Comparison of ENCODE assay signal across 29 cellular contexts in genomic region chr22:38432264-38432663, GRCh38. TPM values are rescaled to one million over a fixed set of nuclear protein-coding genes. Genes with fewer than 3 reads are reported as not detected.
"Had no signal": no experiment of that assay in that cellular context is flagged by ENCODE, and none has a peak within 500 bp of the region (broad histone marks: within the 10 kb centered on the region; RNA-seq: fewer than 3 reads in every experiment).

No MANE protein-coding gene starts in this region.

- H3K4me3 Mint-ChIP-seq: activated B cell treated with CpG ODN at 0.5 μM for 24 hours; activated CD4-positive, alpha-beta T cell treated with anti-CD3 and anti-CD28 coated beads for 36 hours; activated T-cell treated with anti-CD3 and anti-CD28 coated beads, Interleukin-2, amount 50 U/mL, for 24 hours; activated T-helper 17 cell treated with anti-CD3 and anti-CD28 coated beads, Interleukin-2, amount 50 U/mL, for 72 hours; stimulated activated naive CD8-positive, alpha-beta T cell treated with anti-CD3 and anti-CD28 coated beads, Interleukin-15, Interleukin-2, amounts not matched to agents 100 ng/mL and 50 ng/mL, for 24 hours; T-helper 1 cell treated with Interleukin-12 subunit alpha and Interleukin-12 subunit beta and Interleukin-4 antibody, amounts not matched to agents 30 μg/mL and 1 μg/mL, for 36 hours had no signal

- H3K9me3 Mint-ChIP-seq: activated B cell treated with CpG ODN at 0.5 μM for 24 hours; activated naive CD4-positive, alpha-beta T cell treated with anti-CD3 and anti-CD28 coated beads, Interleukin-2, amount 50 U/mL, for 72 hours; activated T-cell treated with anti-CD3 and anti-CD28 coated beads, Interleukin-2, amount 50 U/mL, for 24 hours; activated T-helper 17 cell treated with anti-CD3 and anti-CD28 coated beads, Interleukin-2, amount 50 U/mL, for 72 hours; naive B cell; stimulated activated naive CD8-positive, alpha-beta T cell treated with anti-CD3 and anti-CD28 coated beads, Interleukin-15, Interleukin-2, amounts not matched to agents 100 ng/mL and 50 ng/mL, for 24 hours; T-helper 1 cell treated with Interleukin-12 subunit alpha and Interleukin-12 subunit beta and Interleukin-4 antibody, amounts not matched to agents 30 μg/mL and 1 μg/mL, for 36 hours had no signal

- H3K36me3 Mint-ChIP-seq: activated naive CD4-positive, alpha-beta T cell treated with anti-CD3 and anti-CD28 coated beads, Interleukin-2, amount 50 U/mL, for 72 hours; naive B cell had no signal

- H3K4me3 ChIP-seq: body of pancreas, cardiac muscle cell, lung, thyroid gland, upper lobe of right lung had no signal

- H3K27ac ChIP-seq: body of pancreas, thyroid gland, upper lobe of right lung had no signal

- H3K4me1 ChIP-seq: body of pancreas, thyroid gland, upper lobe of right lung had no signal

- H3K9me3 ChIP-seq: body of pancreas, thyroid gland, upper lobe of right lung had no signal

- H3K27me3 ChIP-seq: body of pancreas, cardiac muscle cell, thyroid gland, upper lobe of right lung had no signal

- H3K27me3 Mint-ChIP-seq: activated CD4-positive, alpha-beta T cell treated with anti-CD3 and anti-CD28 coated beads for 36 hours; activated T-cell treated with anti-CD3 and anti-CD28 coated beads, Interleukin-2, amount 50 U/mL, for 24 hours; stimulated activated naive CD8-positive, alpha-beta T cell treated with anti-CD3 and anti-CD28 coated beads, Interleukin-15, Interleukin-2, amounts not matched to agents 100 ng/mL and 50 ng/mL, for 24 hours had no signal

- DNase-seq: activated B cell treated with CpG ODN at 0.5 μM for 24 hours; activated CD4-positive, alpha-beta T cell treated with anti-CD3 and anti-CD28 coated beads for 36 hours; activated CD4-positive, alpha-beta T cell treated with anti-CD3 and anti-CD28 coated beads, Interleukin-2, amount 50 U/mL, for 4 hours; activated CD8-positive, alpha-beta memory T cell treated with anti-CD3 and anti-CD28 coated beads for 24 hours; activated CD8-positive, alpha-beta memory T cell treated with anti-CD3 and anti-CD28 coated beads, Interleukin-2, amount 50 U/mL, for 4 hours; activated T-cell treated with anti-CD3 and anti-CD28 coated beads, Interleukin-2, amount 50 U/mL, for 24 hours; amniotic stem cell; body of pancreas; erythroblast; glutamatergic neuron; hypothalamus; naive B cell; stimulated activated CD4-positive, alpha-beta T cell treated with anti-CD3 and anti-CD28 coated beads, Interleukin-12 subunit alpha, Interleukin-12 subunit beta, amount 100 ng/mL, for 4 hours; stimulated activated CD4-positive, alpha-beta T cell treated with anti-CD3 and anti-CD28 coated beads, Interleukin-4, amount 100 ng/mL, for 4 hours; substantia nigra; T1000; thyroid gland; upper lobe of right lung had no signal

- H3K27ac Mint-ChIP-seq: activated B cell treated with CpG ODN at 0.5 μM for 24 hours; activated CD4-positive, alpha-beta T cell treated with anti-CD3 and anti-CD28 coated beads for 36 hours; activated naive CD4-positive, alpha-beta T cell treated with anti-CD3 and anti-CD28 coated beads, Interleukin-2, amount 50 U/mL, for 72 hours; activated T-cell treated with anti-CD3 and anti-CD28 coated beads, Interleukin-2, amount 50 U/mL, for 24 hours; activated T-helper 17 cell treated with anti-CD3 and anti-CD28 coated beads, Interleukin-2, amount 50 U/mL, for 72 hours; naive B cell; stimulated activated naive CD8-positive, alpha-beta T cell treated with anti-CD3 and anti-CD28 coated beads, Interleukin-15, Interleukin-2, amounts not matched to agents 100 ng/mL and 50 ng/mL, for 24 hours; T-helper 1 cell treated with Interleukin-12 subunit alpha and Interleukin-12 subunit beta and Interleukin-4 antibody, amounts not matched to agents 30 μg/mL and 1 μg/mL, for 36 hours had no signal

- H3K4me1 Mint-ChIP-seq: activated B cell treated with CpG ODN at 0.5 μM for 24 hours; activated CD4-positive, alpha-beta T cell treated with anti-CD3 and anti-CD28 coated beads for 36 hours; activated T-helper 17 cell treated with anti-CD3 and anti-CD28 coated beads, Interleukin-2, amount 50 U/mL, for 72 hours; naive B cell had no signal

- H3K36me3 ChIP-seq: cardiac muscle cell, thyroid gland, upper lobe of right lung had no signal

- ATAC-seq: activated CD4-positive, alpha-beta T cell treated with anti-CD3 and anti-CD28 coated beads for 36 hours; activated naive CD4-positive, alpha-beta T cell treated with anti-CD3 and anti-CD28 coated beads, Interleukin-2, amount 50 U/mL, for 72 hours; activated T-helper 17 cell treated with anti-CD3 and anti-CD28 coated beads, Interleukin-2, amount 50 U/mL, for 72 hours; body of pancreas; upper lobe of right lung had no signal

RNA-seq across cellular contexts. Expression of gene KCNJ4, which starts 22.7 kb away (rescaled TPM):
- total RNA-seq: activated B cell treated with CpG ODN at 0.5 μM for 24 hours; activated CD4-positive, alpha-beta T cell treated with anti-CD3 and anti-CD28 coated beads for 36 hours; activated naive CD4-positive, alpha-beta T cell treated with anti-CD3 and anti-CD28 coated beads, Interleukin-2, amount 50 U/mL, for 72 hours; activated T-helper 17 cell treated with anti-CD3 and anti-CD28 coated beads, Interleukin-2, amount 50 U/mL, for 72 hours; body of pancreas; lung; mesenteric fat pad; mucosa of gallbladder; osteoblast; posterior vena cava; skeletal muscle tissue; thyroid gland; upper lobe of right lung had no signal

RNA-seq across cellular contexts. Expression of gene KDELR3, which starts 35.6 kb away (rescaled TPM):
- total RNA-seq: activated B cell treated with CpG ODN at 0.5 μM for 24 hours had no signal
